In genomic region chr16:297832-298231, GRCh38 we compare ENCODE assay signal across 16 cellular contexts. TPM values are rescaled to one million over a fixed set of nuclear protein-coding genes. Genes with fewer than 3 reads are reported as not detected.
A peak's percentile ranks its signal among the peaks of the same experiment; 100 is the strongest.
DNase-seq lines count a peak whose midpoint lies in the region; ATAC-seq and TF ChIP-seq lines count a peak whose summit lies in the region.
"Had no signal": no experiment of that assay in that cellular context is flagged by ENCODE, and none has a peak within 500 bp of the region (broad histone marks: within the 10 kb centered on the region; RNA-seq: fewer than 3 reads in every experiment).

No MANE protein-coding gene starts in this region.

- peak overlapping the region in 9 of 11 experiments; percentile 33 to 87 (median 78); a peak in 17 of 22 replicates for H3K4me2 ChIP-seq in BLaER1 treated with 17β-estradiol and CSF1 and Interleukin-3, amounts not matched to agents 10 nM and 100 nM
- H3K4me2 ChIP-seq: KMS-11 had no signal

- peaks cover 3 to 79% (median 47%) of the 10 kb centered on the region in 11 experiments; a peak in 19 of 22 replicates for H4K20me1 ChIP-seq in BLaER1 treated with 17β-estradiol and CSF1 and Interleukin-3, amounts not matched to agents 10 nM and 100 nM

- H3K4me1 ChIP-seq in BLaER1 treated with 17β-estradiol and CSF1 and Interleukin-3, amounts not matched to agents 10 nM and 100 nM, result peaks cover 0 to 27% (median 24%) of the 10 kb centered on the region in 10 experiments; a peak in 16 of 20 replicates
- H3K4me1 ChIP-seq in RWPE2 (ENCODE audit: insufficient read depth, poor library complexity, severe bottlenecking), result no peaks in the 10 kb centered on the region
- H3K4me1 ChIP-seq in upper lobe of right lung, result no peaks in the 10 kb centered on the region
- H3K4me1 ChIP-seq: Caco-2 had no signal

- no peak overlapping the region for H3K27ac Mint-ChIP-seq in HFFc6
- H3K27ac Mint-ChIP-seq: B cell; CD4-positive, alpha-beta T cell; H9 had no signal

- ATAC-seq in RWPE2 (ENCODE audit: low read depth) (no peak), left colon (peak; percentile 12), upper lobe of right lung (peak; percentile 4)

- H3K4me1 Mint-ChIP-seq in HFFc6 (ENCODE audit: low read depth), result no peaks in the 10 kb centered on the region
- H3K4me1 Mint-ChIP-seq: B cell, H9 had no signal

- no peaks in the 10 kb centered on the region for H3K36me3 Mint-ChIP-seq in HFFc6 (ENCODE audit: low read depth)

- peak overlapping the region in 5 of 11 experiments; percentile 1 to 57 (median 24); a peak in 3 of 22 replicates for H3K9ac ChIP-seq in BLaER1 treated with 17β-estradiol and CSF1 and Interleukin-3, amounts not matched to agents 10 nM and 100 nM
- H3K9ac ChIP-seq: KMS-11 had no signal

- H3K4me3 ChIP-seq in BLaER1 treated with 17β-estradiol and CSF1 and Interleukin-3, amounts not matched to agents 10 nM and 100 nM, result no peak overlapping the region
- H3K4me3 ChIP-seq in RWPE2 (ENCODE audit: severe bottlenecking) (no peak overlapping the region), upper lobe of right lung (no peak overlapping the region), dorsolateral prefrontal cortex (no peak overlapping the region)

- TF ChIP-seq CTCF in RWPE2 (IDR thresholded peaks at IDR 0.05; ENCODE audit: poor library complexity, severe bottlenecking) (no peak), upper lobe of right lung (IDR thresholded peaks at IDR 0.05) (no peak), dorsolateral prefrontal cortex (IDR thresholded peaks at IDR 0.05 in 54 of 56, conservative IDR thresholded peaks at IDR 0.05 in 2 of 56; ENCODE audit: low read depth in 1 of 56, partially characterized antibody in 56 of 56) (no peak), HFFc6 (IDR thresholded peaks at IDR 0.05) (no peak)

- no peaks in the 10 kb centered on the region for H3K27me3 ChIP-seq in BLaER1 treated with 17β-estradiol and CSF1 and Interleukin-3, amounts not matched to agents 10 nM and 100 nM
- H3K27me3 ChIP-seq in RWPE2 (ENCODE audit: insufficient read depth, poor library complexity, severe bottlenecking), result no peaks in the 10 kb centered on the region
- no peaks in the 10 kb centered on the region for H3K27me3 ChIP-seq in upper lobe of right lung
- no peaks in the 10 kb centered on the region for H3K27me3 ChIP-seq in dorsolateral prefrontal cortex

- H3K9me3 Mint-ChIP-seq in HFFc6, result no peaks in the 10 kb centered on the region
- H3K9me3 Mint-ChIP-seq: CD4-positive, alpha-beta T cell; H9 had no signal

- H3K27ac ChIP-seq in BLaER1 treated with 17β-estradiol and CSF1 and Interleukin-3, amounts not matched to agents 10 nM and 100 nM, result no peak overlapping the region; a peak in 1 of 22 replicates
- no peak overlapping the region for H3K27ac ChIP-seq in RWPE2 (ENCODE audit: poor library complexity, severe bottlenecking)
- H3K27ac ChIP-seq in upper lobe of right lung, result no peak overlapping the region
- peak overlapping the region in 23 of 59 donors; percentile 14 to 72 (median 46) for H3K27ac ChIP-seq in dorsolateral prefrontal cortex
- H3K27ac ChIP-seq: C4-2B, KMS-11 had no signal

- peaks cover 45 to 95% (median 74%) of the 10 kb centered on the region in 11 experiments for H3K36me3 ChIP-seq in BLaER1 treated with 17β-estradiol and CSF1 and Interleukin-3, amounts not matched to agents 10 nM and 100 nM
- H3K36me3 ChIP-seq in RWPE2 (ENCODE audit: low read depth) (peaks cover 22% of the 10 kb centered on the region), upper lobe of right lung (peaks cover 37% of the 10 kb centered on the region)

- DNase-seq in RWPE2 (ENCODE audit: low spot score), result peak; percentile 62
- no peak for DNase-seq in left colon
- DNase-seq in upper lobe of right lung, result no peak
- DNase-seq in dorsolateral prefrontal cortex, result no peak
- no peak for DNase-seq in HFFc6
- DNase-seq in activated CD8-positive, alpha-beta memory T cell treated with anti-CD3 and anti-CD28 coated beads, Interleukin-2, amount 50 U/mL, for 4 hours, result no peak
- DNase-seq: Caco-2; CD4-positive, alpha-beta T cell; DMS79; GDM1; H9 had no signal

- no peak overlapping the region for H3K4me3 Mint-ChIP-seq in HFFc6
- H3K4me3 Mint-ChIP-seq: B cell; CD4-positive, alpha-beta T cell; H9 had no signal

- no peaks in the 10 kb centered on the region; the same call in none of the 2 replicates for H3K27me3 Mint-ChIP-seq in HFFc6 (ENCODE audit: insufficient read depth)
- H3K27me3 Mint-ChIP-seq: B cell; CD4-positive, alpha-beta T cell had no signal

- no peaks in the 10 kb centered on the region for H3K9me3 ChIP-seq in BLaER1 treated with 17β-estradiol and CSF1 and Interleukin-3, amounts not matched to agents 10 nM and 100 nM (replicated peaks in 1 of 11)
- H3K9me3 ChIP-seq in RWPE2 (ENCODE audit: severe bottlenecking) (no peaks in the 10 kb centered on the region), upper lobe of right lung (no peaks in the 10 kb centered on the region)
- H3K9me3 ChIP-seq: Caco-2 had no signal

- intact Hi-C loops in left colon (cut with DNase I, micrococcal nuclease) (no loop called here), upper lobe of right lung (cut with DNase I) (no loop called here), dorsolateral prefrontal cortex (cut with DNase I) (no loop called here)

RNA-seq across cellular contexts. Expression of gene PDIA2, which starts 14.9 kb away (rescaled TPM):
- 1 to 10 TPM in 1 of 2 donors, under 1 TPM in 1; 0.67 to 2.1 TPM for total RNA-seq in left colon
- total RNA-seq in upper lobe of right lung, result 0.96 TPM
- total RNA-seq in dorsolateral prefrontal cortex, result 100 to 1,000 TPM in 4 of 120 experiments, 10 to 100 TPM in 116; 26.8 to 130 (median 56.6) TPM
- total RNA-seq in HFFc6 (2021; fragmentation: NEBNext Ultra II Directional; extraction: Animal tissue kit (Norgen Biotek cat#: 25700)), result not detected
- total RNA-seq: B cell; CD4-positive, alpha-beta T cell had no signal

RNA-seq across cellular contexts. Expression of gene ARHGDIG, which starts 17.4 kb away (rescaled TPM):
- total RNA-seq in left colon (1 to 10 TPM; 2.4 to 6.5 TPM), upper lobe of right lung (1.3 TPM), dorsolateral prefrontal cortex (100 to 1,000 TPM in 114 of 120 experiments, 10 to 100 TPM in 6; 59.2 to 224 (median 146) TPM)
- not detected for total RNA-seq in HFFc6 (2021; fragmentation: NEBNext Ultra II Directional; extraction: Animal tissue kit (Norgen Biotek cat#: 25700))
- total RNA-seq: Daoy had no signal

RNA-seq across cellular contexts. Expression of gene RGS11, which starts 22.1 kb away (rescaled TPM):
- 1 to 10 TPM; 2.6 to 7.6 TPM for total RNA-seq in left colon
- 7.8 TPM for total RNA-seq in upper lobe of right lung
- 100 to 1,000 TPM in 11 of 120 experiments, 10 to 100 TPM in 109; 36.1 to 127 (median 67.0) TPM for total RNA-seq in dorsolateral prefrontal cortex
- 1 to 10 TPM; 1.5 to 3.5 (median 2.3) TPM for total RNA-seq in HFFc6 (2021; fragmentation: NEBNext Ultra II Directional; extraction: Animal tissue kit (Norgen Biotek cat#: 25700))
- total RNA-seq: B cell; CD4-positive, alpha-beta T cell had no signal

RNA-seq across cellular contexts. Expression of gene AXIN1, which starts 54.7 kb away (rescaled TPM):
- 10 to 100 TPM; 32.8 to 38.4 TPM for total RNA-seq in left colon
- 28.9 TPM for total RNA-seq in upper lobe of right lung
- 10 to 100 TPM; 13.3 to 34.4 (median 19.8) TPM for total RNA-seq in dorsolateral prefrontal cortex
- 10 to 100 TPM; 13.6 to 16.7 (median 14.7) TPM for total RNA-seq in HFFc6 (2021; fragmentation: NEBNext Ultra II Directional; extraction: Animal tissue kit (Norgen Biotek cat#: 25700))

Comparison
In these comparisons a context has a peak if more than half of its experiments do, and no peak if none do; other contexts are left out.
1. RNA of gene PDIA2, which starts 14.9 kb away (total RNA-seq): 26.8 to 130 TPM in dorsolateral prefrontal cortex; 0.67 to 2.1 TPM in left colon, 0.96 TPM in upper lobe of right lung (single experiment) and not detected in HFFc6; every median in the first group is over 4 times any median in the second.
2. RNA of gene ARHGDIG, which starts 17.4 kb away (total RNA-seq): 59.2 to 224 TPM in dorsolateral prefrontal cortex; 2.4 to 6.5 TPM in left colon, 1.3 TPM in upper lobe of right lung (single experiment) and not detected in HFFc6; every median in the first group is over 4 times any median in the second.